In the genomic region with DNA sequence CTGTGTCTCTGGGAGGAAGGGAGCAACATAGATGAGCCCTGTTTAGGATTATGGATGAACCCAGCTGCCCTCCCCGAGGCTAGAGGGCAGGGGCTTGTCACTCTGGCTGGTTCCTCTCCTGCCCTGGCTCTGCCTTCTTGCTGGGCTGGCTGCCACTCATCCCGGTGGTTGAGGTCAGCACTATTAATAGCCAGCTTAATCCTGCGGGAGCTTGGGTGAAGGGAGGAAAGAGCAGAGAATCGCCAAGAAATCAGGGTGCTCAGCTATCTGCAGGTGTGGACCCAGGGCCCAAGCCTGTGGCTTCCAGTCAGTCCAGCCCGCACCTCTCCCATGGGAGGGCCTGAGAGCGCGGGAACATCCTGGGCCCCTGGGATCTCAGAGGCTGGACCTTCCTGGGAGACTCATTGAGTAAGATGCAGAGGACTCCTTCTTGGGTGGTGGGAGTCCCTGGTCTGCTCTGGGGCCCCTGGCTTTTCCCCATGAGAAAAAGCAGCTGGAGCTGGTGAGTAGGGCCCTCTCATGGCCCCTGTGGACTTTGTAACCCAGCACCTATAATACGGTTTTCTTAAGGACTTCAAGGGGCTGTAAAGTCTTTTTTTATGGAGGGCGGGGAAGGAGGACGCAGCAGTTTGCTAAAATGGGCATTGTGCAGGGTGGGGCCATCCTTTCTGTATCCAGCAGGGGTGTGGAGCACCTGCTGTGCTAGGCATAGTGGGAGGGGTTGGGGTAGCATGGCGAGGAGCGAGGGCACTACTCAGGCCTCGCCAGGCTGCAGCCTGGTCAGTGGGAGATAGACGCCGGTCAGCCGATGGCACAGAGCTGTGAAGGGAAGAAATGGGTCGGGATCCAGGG, we compare ENCODE assay signal across 10 cellular contexts. TPM values are rescaled to one million over a fixed set of nuclear protein-coding genes. Genes with fewer than 3 reads are reported as not detected.
DNase-seq lines count a peak whose midpoint lies in the region; ATAC-seq, FAIRE-seq and TF ChIP-seq lines count a peak whose summit lies in the region.
"Had no signal": no experiment of that assay in that cellular context is flagged by ENCODE, and none has a peak within 500 bp of the region (broad histone marks: within the 10 kb centered on the region; RNA-seq: fewer than 3 reads in every experiment).

No MANE protein-coding gene starts in this region.

- H3K27ac ChIP-seq in brain microvascular endothelial cell (no peak overlapping the region), substantia nigra (ENCODE audit: low read depth, low read length, poor library complexity, severe bottlenecking) (peak overlapping the region; percentile 58)
- H3K27ac ChIP-seq in CD4-positive, alpha-beta T cell (ENCODE audit: low read depth, low read length): no peak overlapping the region

- no peaks in the 10 kb centered on the region for H3K9me3 Mint-ChIP-seq in CD4-positive, alpha-beta T cell
- H3K9me3 Mint-ChIP-seq: activated naive CD8-positive, alpha-beta T cell treated with anti-CD3 and anti-CD28 coated beads, Interleukin-2, amount 10 ng/mL, durations not matched to agents 7 days and 5 days; immature natural killer cell had no signal

- no peaks in the 10 kb centered on the region for H3K9me3 ChIP-seq in CD4-positive, alpha-beta T cell (ENCODE audit: control insufficient read depth, low read length)

- no peak overlapping the region for H3K4me3 Mint-ChIP-seq in CD4-positive, alpha-beta T cell
- H3K4me3 Mint-ChIP-seq: activated naive CD8-positive, alpha-beta T cell treated with anti-CD3 and anti-CD28 coated beads, Interleukin-2, amount 10 ng/mL, durations not matched to agents 7 days and 5 days; immature natural killer cell had no signal

- CTCF ChIA-PET in CD4-positive, alpha-beta T cell (lab: Charles Lee): no interaction called here

- intact Hi-C loops in CD4-positive, alpha-beta T cell (cut with DNase I, micrococcal nuclease): no loop called here

- POLR2A ChIA-PET in CD4-positive, alpha-beta T cell (lab: Charles Lee): no interaction called here

- ATAC-seq in GM21423 (IDR thresholded peaks at IDR 0.05; ENCODE audit: unreplicated experiment) (no peak), GM19452 (IDR thresholded peaks at IDR 0.05; ENCODE audit: unreplicated experiment) (no peak)
- no peak for ATAC-seq in CD4-positive, alpha-beta T cell (ENCODE audit: poor library complexity)

- no peak for FAIRE-seq in GM19239 (lab: Jason Lieb, UNC)

- H3K36me3 ChIP-seq in brain microvascular endothelial cell (replicated peaks): no peaks in the 10 kb centered on the region

- DNase-seq in LoVo (ENCODE audit: low spot score): peak; percentile 78
- DNase-seq in brain microvascular endothelial cell: peak; percentile 24
- DNase-seq in kidney tubule cell (ENCODE audit: low spot score): peak; percentile 45
- peak in 28 of 49 donors; percentile 21 to 80 (median 46) for DNase-seq in substantia nigra (lab: John Stamatoyannopoulos, UW)
- DNase-seq in GM19239 (ENCODE audit: insufficient read length, low spot score): no peak
- no peak for DNase-seq in CD4-positive, alpha-beta T cell
- DNase-seq: activated naive CD8-positive, alpha-beta T cell treated with anti-CD3 and anti-CD28 coated beads, Interleukin-2, amount 10 ng/mL, durations not matched to agents 7 days and 5 days; immature natural killer cell had no signal

- no peak overlapping the region for H3K4me3 ChIP-seq in brain microvascular endothelial cell (ENCODE audit: low read depth, low read length)

- H3K27me3 ChIP-seq in brain microvascular endothelial cell (replicated peaks): no peaks in the 10 kb centered on the region
- H3K27me3 ChIP-seq in CD4-positive, alpha-beta T cell (ENCODE audit: control insufficient read depth, insufficient read depth, low read length): no peaks in the 10 kb centered on the region

- H3K27ac Mint-ChIP-seq in CD4-positive, alpha-beta T cell: no peak overlapping the region
- H3K27ac Mint-ChIP-seq: activated naive CD8-positive, alpha-beta T cell treated with anti-CD3 and anti-CD28 coated beads, Interleukin-2, amount 10 ng/mL, durations not matched to agents 7 days and 5 days; immature natural killer cell had no signal

- no peaks in the 10 kb centered on the region for H3K4me1 Mint-ChIP-seq in CD4-positive, alpha-beta T cell (ENCODE audit: low read depth)
- H3K4me1 Mint-ChIP-seq: activated naive CD8-positive, alpha-beta T cell treated with anti-CD3 and anti-CD28 coated beads, Interleukin-2, amount 10 ng/mL, durations not matched to agents 7 days and 5 days; immature natural killer cell had no signal

- TF ChIP-seq CTCF in brain microvascular endothelial cell (IDR thresholded peaks at IDR 0.05; ENCODE audit: low read depth, low read length, missing control alignments): no peak
- no peak for TF ChIP-seq CTCF in CD4-positive, alpha-beta T cell (IDR thresholded peaks at IDR 0.05)

- no peaks in the 10 kb centered on the region for H3K36me3 Mint-ChIP-seq in CD4-positive, alpha-beta T cell (ENCODE audit: low read depth)
- H3K36me3 Mint-ChIP-seq: activated naive CD8-positive, alpha-beta T cell treated with anti-CD3 and anti-CD28 coated beads, Interleukin-2, amount 10 ng/mL, durations not matched to agents 7 days and 5 days; immature natural killer cell had no signal

- in situ Hi-C loops in brain microvascular endothelial cell (cut with HindIII; ENCODE audit: low pct_ligation_motif_present, low sequenced_read_pairs): no loop called here

- no peaks in the 10 kb centered on the region for H3K27me3 Mint-ChIP-seq in CD4-positive, alpha-beta T cell
- H3K27me3 Mint-ChIP-seq: activated naive CD8-positive, alpha-beta T cell treated with anti-CD3 and anti-CD28 coated beads, Interleukin-2, amount 10 ng/mL, durations not matched to agents 7 days and 5 days had no signal

RNA-seq across cellular contexts. Expression of gene CNNM3, which starts 27.4 kb away (rescaled TPM):
- 10 to 100 TPM; 48.7 to 53.5 TPM for total RNA-seq in CD4-positive, alpha-beta T cell

RNA-seq across cellular contexts. Expression of gene CNNM4, which starts 27.9 kb away (rescaled TPM):
- 1 to 10 TPM; 7.0 to 7.1 TPM for total RNA-seq in CD4-positive, alpha-beta T cell

RNA-seq across cellular contexts. Expression of gene LMAN2L, which starts 48.8 kb away (rescaled TPM):
- total RNA-seq in CD4-positive, alpha-beta T cell: 1 to 10 TPM; 1.1 to 1.8 TPM

RNA-seq across cellular contexts. Expression of gene ANKRD23, which starts 55.2 kb away (rescaled TPM):
- 10 to 100 TPM in 1 of 2 experiments, 1 to 10 TPM in 1; 6.2 to 10.4 TPM for total RNA-seq in CD4-positive, alpha-beta T cell

Comparison
In these comparisons a context has a peak if more than half of its experiments do, and no peak if none do; other contexts are left out.
1. DNase-seq: peak in LoVo (single experiment), brain microvascular endothelial cell (single experiment), kidney tubule cell (single experiment) and substantia nigra (28 of 49); none in GM19239 (single experiment) and CD4-positive, alpha-beta T cell (0 of 10).